ENCODE assay signal across 17 cellular contexts in the genomic region with DNA sequence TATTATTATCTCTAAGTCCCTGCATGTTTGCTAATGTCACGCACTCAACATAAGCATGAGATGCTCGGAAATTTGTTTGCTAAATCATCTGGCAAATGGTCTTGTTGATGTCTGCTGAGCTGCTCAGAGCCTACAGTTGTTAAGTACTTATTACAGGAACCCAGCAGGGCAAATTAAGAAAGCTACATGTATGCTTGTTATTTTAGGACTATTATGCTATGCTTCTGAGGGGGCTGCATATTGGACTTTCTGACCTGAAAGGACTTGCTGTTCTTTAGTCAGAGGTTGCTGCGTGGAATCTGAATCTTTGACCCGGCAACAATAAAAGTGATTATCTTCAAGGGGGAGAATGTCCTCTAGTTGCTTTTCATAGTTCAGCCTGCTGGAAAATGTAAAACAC. TPM values are rescaled to one million over a fixed set of nuclear protein-coding genes. Genes with fewer than 3 reads are reported as not detected.
A peak's percentile ranks its signal among the peaks of the same experiment; 100 is the strongest.
DNase-seq lines count a peak whose midpoint lies in the region; ATAC-seq and TF ChIP-seq lines count a peak whose summit lies in the region.
"Had no signal": no experiment of that assay in that cellular context is flagged by ENCODE, and none has a peak within 500 bp of the region (broad histone marks: within the 10 kb centered on the region; RNA-seq: fewer than 3 reads in every experiment).

No MANE protein-coding gene starts in this region.

- H3K36me3 ChIP-seq in ACC112 (ENCODE audit: insufficient read depth, low read length) (no peaks in the 10 kb centered on the region), brain microvascular endothelial cell (replicated peaks) (no peaks in the 10 kb centered on the region), mesodermal cell (ENCODE audit: control insufficient read depth, insufficient read depth, low read length) (peaks cover 13% of the 10 kb centered on the region), lower lobe of right lung (no peaks in the 10 kb centered on the region)
- H3K36me3 ChIP-seq: right atrium auricular region had no signal

- peaks cover 24% of the 10 kb centered on the region for H3K4me1 ChIP-seq in ACC112 (ENCODE audit: control insufficient read depth, insufficient read depth, low read length, unreplicated experiment)
- peaks cover 73% of the 10 kb centered on the region for H3K4me1 ChIP-seq in mesodermal cell (ENCODE audit: control insufficient read depth, insufficient read depth, low read length, poor library complexity, severe bottlenecking)
- H3K4me1 ChIP-seq in lower lobe of right lung: peaks cover 1% of the 10 kb centered on the region
- H3K4me1 ChIP-seq: right atrium auricular region had no signal

- intact Hi-C loops in lower lobe of right lung (cut with DNase I): no loop called here

- peak overlapping the region; percentile 16 for H2AFZ ChIP-seq in ACC112 (ENCODE audit: low read length, unreplicated experiment)
- H2AFZ ChIP-seq: PC-9 had no signal

- POLR2A ChIA-PET in RWPE1 (lab: Yijun Ruan, JAX; ENCODE audit: low non-redundant PET): no interaction called here

- H3K4me3 ChIP-seq in ACC112 (ENCODE audit: low read depth, low read length) (peak overlapping the region; percentile 47; the same call in 1 of the 2 replicates), brain microvascular endothelial cell (ENCODE audit: low read depth, low read length) (no peak overlapping the region), mesodermal cell (ENCODE audit: extremely low read depth, insufficient read depth, low read length, poor library complexity, severe bottlenecking) (no peak overlapping the region), lower lobe of right lung (no peak overlapping the region)
- H3K4me3 ChIP-seq: PC-9, right atrium auricular region had no signal

- TF ChIP-seq CTCF in brain microvascular endothelial cell (IDR thresholded peaks at IDR 0.05; ENCODE audit: low read depth, low read length, missing control alignments) (no peak), RWPE1 (conservative IDR thresholded peaks at IDR 0.05; ENCODE audit: low read depth) (no peak), lower lobe of right lung (IDR thresholded peaks at IDR 0.05) (no peak)

- DNase-seq in NCI-H146 (lab: John Stamatoyannopoulos, UW) (peak; percentile 61), brain microvascular endothelial cell (no peak), OCI-M2 (lab: John Stamatoyannopoulos, UW; ENCODE audit: unreplicated experiment) (no peak), RWPE1 (ENCODE audit: low spot score) (no peak), lower lobe of right lung (no peak)
- DNase-seq: activated CD4-positive, alpha-beta T cell treated with anti-CD3 and anti-CD28 coated beads for 48 hours; activated CD8-positive, alpha-beta memory T cell treated with anti-CD3 and anti-CD28 coated beads, Interleukin-2, amount 50 U/mL, for 4 hours; activated gamma-delta T cell treated with Interleukin-2 at 50 U/mL for 16 hours; CD4-positive, CD25-positive, alpha-beta regulatory T cell; H7; NCI-H1436; NCI-H524 treated with DMSO at 0.1 percent for 48 hours; PC-9 had no signal

- peaks cover 8% of the 10 kb centered on the region for H3K79me2 ChIP-seq in ACC112 (ENCODE audit: control insufficient read depth, insufficient read depth, low read length, unreplicated experiment)

- ATAC-seq in HG03442 (IDR thresholded peaks at IDR 0.05; ENCODE audit: unreplicated experiment) (no peak), lower lobe of right lung (no peak)

- WGBS in mesodermal cell (ENCODE audit: insufficient coverage in 2 of 2), 2 experiments: 64 to 74% methylated on average over 4 of the region's 4 CpGs

- peak overlapping the region; percentile 93 for H3K27ac ChIP-seq in ACC112 (ENCODE audit: low read depth, low read length)
- H3K27ac ChIP-seq in brain microvascular endothelial cell: peak overlapping the region; percentile 88
- H3K27ac ChIP-seq in mesodermal cell (ENCODE audit: low read depth, low read length, severe bottlenecking): peak overlapping the region; percentile 87
- no peak overlapping the region for H3K27ac ChIP-seq in RWPE1
- no peak overlapping the region for H3K27ac ChIP-seq in lower lobe of right lung
- H3K27ac ChIP-seq: PC-9, right atrium auricular region had no signal

- in situ Hi-C loops in brain microvascular endothelial cell (cut with HindIII; ENCODE audit: low pct_ligation_motif_present, low sequenced_read_pairs): no loop called here

- CTCF ChIA-PET in RWPE1 (lab: Yijun Ruan, JAX): interaction anchor here (0.9 kb wide), 1 partner anchor 28 kb away, joined by 3 read pairs; no protein-coding TSS in a partner anchor

- no peaks in the 10 kb centered on the region for H3K9me3 ChIP-seq in mesodermal cell (ENCODE audit: control insufficient read depth, low read length)
- H3K9me3 ChIP-seq in lower lobe of right lung: no peaks in the 10 kb centered on the region
- H3K9me3 ChIP-seq: right atrium auricular region had no signal

- no peaks in the 10 kb centered on the region for H3K27me3 ChIP-seq in ACC112 (ENCODE audit: insufficient read depth, low read length)
- H3K27me3 ChIP-seq in brain microvascular endothelial cell (replicated peaks): no peaks in the 10 kb centered on the region
- H3K27me3 ChIP-seq in lower lobe of right lung (ENCODE audit: low read depth): peaks cover 4% of the 10 kb centered on the region
- H3K27me3 ChIP-seq: right atrium auricular region had no signal

RNA-seq across cellular contexts. Expression of a gene that starts 36.3 kb away (rescaled TPM):
- 75.8 TPM for polyA plus RNA-seq in mesodermal cell (2013, experiment 1 of 2)
- polyA plus RNA-seq in mesodermal cell (2013, experiment 2 of 2): 56.1 TPM
- total RNA-seq in lower lobe of right lung: 1.9 TPM
- total RNA-seq: CD4-positive, CD25-positive, alpha-beta regulatory T cell; PC-9 had no signal
- polyA plus RNA-seq: CD4-positive, CD25-positive, alpha-beta regulatory T cell had no signal

Comparison
In these comparisons a context has a peak if more than half of its experiments do, and no peak if none do; other contexts are left out.
1. H3K27ac ChIP-seq: peak in ACC112 (single experiment), brain microvascular endothelial cell (single experiment) and mesodermal cell (single experiment); none in RWPE1 (single experiment) and lower lobe of right lung (single experiment).